Comparison of ENCODE assay signal across 8 cellular contexts in genomic region chr1:159009287-159009686, GRCh38. TPM values are rescaled to one million over a fixed set of nuclear protein-coding genes. Genes with fewer than 3 reads are reported as not detected.
DNase-seq lines count a peak whose midpoint lies in the region; TF ChIP-seq lines count a peak whose summit lies in the region.

No MANE protein-coding gene starts in this region.

- H3K9ac ChIP-seq in skeletal muscle tissue (ENCODE audit: low read depth in 1 of 3, low read length in 3 of 3), result no peak overlapping the region

- TF ChIP-seq CTCF in GM12864 (IDR thresholded peaks at IDR 0.05; ENCODE audit: low read depth, low read length, missing control alignments), result no peak
- TF ChIP-seq CTCF in esophagus muscularis mucosa (IDR thresholded peaks at IDR 0.05), result no peak

- intact Hi-C loops in esophagus muscularis mucosa (cut with DNase I) (no loop called here), posterior vena cava (cut with DNase I) (no loop called here)

- no peak for DNase-seq in GM12864 (ENCODE audit: low read depth)
- no peak for DNase-seq in SJCRH30
- no peak for DNase-seq in esophagus muscularis mucosa (ENCODE audit: extremely low spot score)
- DNase-seq in T1000 (lab: John Stamatoyannopoulos, UW), result no peak
- no peak for DNase-seq in NCI-H774 (lab: John Stamatoyannopoulos, UW)
- no peak for DNase-seq in posterior vena cava (ENCODE audit: low spot score)
- no peak for DNase-seq in NOMO-1 treated with DMSO at 0.1 percent for 48 hours (lab: John Stamatoyannopoulos, UW; ENCODE audit: unreplicated experiment)

- 59% methylated on average over 2 of the region's 2 CpGs for WGBS in esophagus muscularis mucosa

- no peak for TF ChIP-seq EP300 in esophagus muscularis mucosa (IDR thresholded peaks at IDR 0.05)

- peak overlapping the region; percentile 77 for H3K27ac ChIP-seq in SJCRH30
- peak overlapping the region; percentile 72 to 81 (median 76) for H3K27ac ChIP-seq in esophagus muscularis mucosa (replicated peaks in 1 of 4)
- H3K27ac ChIP-seq in skeletal muscle tissue (ENCODE audit: low read depth, low read length), result peak overlapping the region; percentile 90

- H3K36me3 ChIP-seq in SJCRH30, result no peaks in the 10 kb centered on the region
- no peaks in the 10 kb centered on the region for H3K36me3 ChIP-seq in esophagus muscularis mucosa
- H3K36me3 ChIP-seq in skeletal muscle tissue (ENCODE audit: control insufficient read depth in 3 of 3, insufficient read depth in 3 of 3, low read length in 3 of 3), result no peaks in the 10 kb centered on the region

- H3K27me3 ChIP-seq in SJCRH30, result no peaks in the 10 kb centered on the region
- H3K27me3 ChIP-seq in esophagus muscularis mucosa, result peaks cover 0 to 3% (median 0%) of the 10 kb centered on the region in 4 donors
- no peaks in the 10 kb centered on the region for H3K27me3 ChIP-seq in skeletal muscle tissue (ENCODE audit: control insufficient read depth in 3 of 3, insufficient read depth in 3 of 3, low read length in 3 of 3)

- peaks cover 32% of the 10 kb centered on the region for H3K4me1 ChIP-seq in SJCRH30
- peaks cover 4 to 23% (median 17%) of the 10 kb centered on the region in 4 donors for H3K4me1 ChIP-seq in esophagus muscularis mucosa
- H3K4me1 ChIP-seq in skeletal muscle tissue (ENCODE audit: control insufficient read depth in 3 of 3, insufficient read depth in 3 of 3, low read length in 3 of 3), result peaks cover 5 to 12% (median 8%) of the 10 kb centered on the region in 3 donors

- H3K4me3 ChIP-seq in GM12864 (ENCODE audit: low read depth, low read length) (peak overlapping the region; percentile 84), SJCRH30 (peak overlapping the region; percentile 65), esophagus muscularis mucosa (peak overlapping the region; percentile 47 to 63 (median 52)), skeletal muscle tissue (ENCODE audit: low read length in 3 of 3) (peak overlapping the region in 1 of 3 donors; percentile 82)

- H3K9me3 ChIP-seq in SJCRH30 (replicated peaks) (no peaks in the 10 kb centered on the region), esophagus muscularis mucosa (no peaks in the 10 kb centered on the region), skeletal muscle tissue (ENCODE audit: control insufficient read depth in 3 of 3, low read length in 3 of 3) (no peaks in the 10 kb centered on the region)

- no peak for TF ChIP-seq POLR2A in esophagus muscularis mucosa (IDR thresholded peaks at IDR 0.05; ENCODE audit: low read depth)

RNA-seq across cellular contexts. Expression of gene IFI16, which starts 0.4 kb away (rescaled TPM):
- total RNA-seq in SJCRH30 (2014; rRNA removed; shearing (Covaris generic)), result 55.5 and 63.8 TPM in 2 replicates
- total RNA-seq in esophagus muscularis mucosa (100 to 1,000 TPM in 1 of 4 donors, 10 to 100 TPM in 3; 25.7 to 101 (median 35.3) TPM), skeletal muscle tissue (16.2 TPM), posterior vena cava (10 to 100 TPM; 99.0 to 99.6 TPM)
